Comparison of ENCODE assay signal across 20 cellular contexts in genomic region chr16:88957456-88957767, GRCh38. TPM values are rescaled to one million over a fixed set of nuclear protein-coding genes. Genes with fewer than 3 reads are reported as not detected.
A peak's percentile ranks its signal among the peaks of the same experiment; 100 is the strongest.
DNase-seq lines count a peak whose midpoint lies in the region; ATAC-seq and TF ChIP-seq lines count a peak whose summit lies in the region.
"Had no signal": no experiment of that assay in that cellular context is flagged by ENCODE, and none has a peak within 500 bp of the region (broad histone marks: within the 10 kb centered on the region; RNA-seq: fewer than 3 reads in every experiment).

No MANE protein-coding gene starts in this region.

- no peak overlapping the region for H3K27ac Mint-ChIP-seq in activated naive CD4-positive, alpha-beta T cell treated with anti-CD3 and anti-CD28 coated beads, Interleukin-2, amount 50 U/mL, for 24 hours
- no peak overlapping the region for H3K27ac Mint-ChIP-seq in CD8-positive, alpha-beta T cell
- H3K27ac Mint-ChIP-seq in central memory CD8-positive, alpha-beta T cell (ENCODE audit: low read depth) = peak overlapping the region; percentile 68
- H3K27ac Mint-ChIP-seq: GM23338 had no signal

- peaks cover 14% of the 10 kb centered on the region for H3K4me1 ChIP-seq in CD8-positive, alpha-beta T cell (ENCODE audit: insufficient read depth, low read length)
- H3K4me1 ChIP-seq in spleen = peaks cover 23 to 46% (median 37%) of the 10 kb centered on the region in 6 donors
- H3K4me1 ChIP-seq: colonic mucosa had no signal

- H3K27me3 ChIP-seq in CD8-positive, alpha-beta T cell (ENCODE audit: insufficient read depth, low read length) = peaks cover 9% of the 10 kb centered on the region
- peaks cover 0 to 6% (median 0%) of the 10 kb centered on the region in 7 donors for H3K27me3 ChIP-seq in spleen (replicated peaks in 1 of 7)
- H3K27me3 ChIP-seq: colonic mucosa had no signal

- no peaks in the 10 kb centered on the region for H3K9me3 Mint-ChIP-seq in activated naive CD4-positive, alpha-beta T cell treated with anti-CD3 and anti-CD28 coated beads, Interleukin-2, amount 50 U/mL, for 24 hours
- no peaks in the 10 kb centered on the region for H3K9me3 Mint-ChIP-seq in CD8-positive, alpha-beta T cell
- no peaks in the 10 kb centered on the region for H3K9me3 Mint-ChIP-seq in central memory CD8-positive, alpha-beta T cell
- H3K9me3 Mint-ChIP-seq: GM23338 had no signal

- H3K4me3 Mint-ChIP-seq in activated naive CD4-positive, alpha-beta T cell treated with anti-CD3 and anti-CD28 coated beads, Interleukin-2, amount 50 U/mL, for 24 hours = peak overlapping the region; percentile 64
- H3K4me3 Mint-ChIP-seq in CD8-positive, alpha-beta T cell = peak overlapping the region; percentile 35
- H3K4me3 Mint-ChIP-seq in central memory CD8-positive, alpha-beta T cell = peak overlapping the region; percentile 19
- H3K4me3 Mint-ChIP-seq: GM23338 had no signal

- no peak overlapping the region for H3K4me3 ChIP-seq in CD8-positive, alpha-beta T cell (ENCODE audit: low read depth, low read length)
- H3K4me3 ChIP-seq in spleen = peak overlapping the region in 3 of 8 donors; percentile 11 to 41 (median 13)
- H3K4me3 ChIP-seq: colonic mucosa, GM23338, suprapubic skin had no signal

- no peak overlapping the region for H3K27ac ChIP-seq in CD8-positive, alpha-beta T cell (ENCODE audit: low read depth, low read length)
- H3K27ac ChIP-seq in spleen = peak overlapping the region in 6 of 8 donors; percentile 43 to 80 (median 65)
- H3K27ac ChIP-seq: brain microvascular endothelial cell, colonic mucosa, suprapubic skin had no signal

- no peak for ATAC-seq in CD8-positive, alpha-beta T cell
- no peak for ATAC-seq in central memory CD8-positive, alpha-beta T cell (replicated peaks; ENCODE audit: extremely low read depth, poor library complexity, severe bottlenecking)
- ATAC-seq: GM23338 had no signal

- intact Hi-C loops in CD8-positive, alpha-beta T cell (cut with DNase I, micrococcal nuclease) = no loop called here
- intact Hi-C loops in spleen (cut with DNase I; ENCODE audit: low total_unique reads) = no loop called here

- no peaks in the 10 kb centered on the region for H3K36me3 ChIP-seq in CD8-positive, alpha-beta T cell (ENCODE audit: insufficient read depth, low read length)
- peaks cover 0 to 12% (median 0%) of the 10 kb centered on the region in 6 donors for H3K36me3 ChIP-seq in spleen
- H3K36me3 ChIP-seq: brain microvascular endothelial cell, colonic mucosa, suprapubic skin had no signal

- H3K9me3 ChIP-seq in CD8-positive, alpha-beta T cell (ENCODE audit: low read length) = no peaks in the 10 kb centered on the region
- H3K9me3 ChIP-seq in spleen = no peaks in the 10 kb centered on the region
- H3K9me3 ChIP-seq: colonic mucosa, suprapubic skin had no signal

- peaks cover 14% of the 10 kb centered on the region for H3K27me3 Mint-ChIP-seq in activated naive CD4-positive, alpha-beta T cell treated with anti-CD3 and anti-CD28 coated beads, Interleukin-2, amount 50 U/mL, for 24 hours
- peaks cover 22% of the 10 kb centered on the region for H3K27me3 Mint-ChIP-seq in CD8-positive, alpha-beta T cell (ENCODE audit: low read depth)
- H3K27me3 Mint-ChIP-seq in central memory CD8-positive, alpha-beta T cell = peaks cover 50% of the 10 kb centered on the region

- WGBS in spleen, 5 donors = 57 to 77% (median 63%) methylated on average over 7 to 8 of the region's 8 CpGs

- no peak for TF ChIP-seq POLR2A in spleen (IDR thresholded peaks at IDR 0.05)

- no peaks in the 10 kb centered on the region for H3K36me3 Mint-ChIP-seq in activated naive CD4-positive, alpha-beta T cell treated with anti-CD3 and anti-CD28 coated beads, Interleukin-2, amount 50 U/mL, for 24 hours
- H3K36me3 Mint-ChIP-seq in CD8-positive, alpha-beta T cell = no peaks in the 10 kb centered on the region
- peaks cover 2% of the 10 kb centered on the region for H3K36me3 Mint-ChIP-seq in central memory CD8-positive, alpha-beta T cell (ENCODE audit: insufficient read depth)

- POLR2A ChIA-PET in CD8-positive, alpha-beta T cell (lab: Charles Lee) = no interaction called here

- no peak for TF ChIP-seq CTCF in CD8-positive, alpha-beta T cell (IDR thresholded peaks at IDR 0.05)
- no peak for TF ChIP-seq CTCF in spleen (IDR thresholded peaks at IDR 0.05 in 8 of 11, conservative IDR thresholded peaks at IDR 0.05 in 3 of 11)

- peaks cover 13% of the 10 kb centered on the region for H3K4me1 Mint-ChIP-seq in activated naive CD4-positive, alpha-beta T cell treated with anti-CD3 and anti-CD28 coated beads, Interleukin-2, amount 50 U/mL, for 24 hours
- peaks cover 14% of the 10 kb centered on the region for H3K4me1 Mint-ChIP-seq in CD8-positive, alpha-beta T cell (ENCODE audit: low read depth)
- peaks cover 15% of the 10 kb centered on the region for H3K4me1 Mint-ChIP-seq in central memory CD8-positive, alpha-beta T cell
- H3K4me1 Mint-ChIP-seq: GM23338 had no signal

- CTCF ChIA-PET in CD8-positive, alpha-beta T cell (lab: Charles Lee) = interaction anchor here (1.8 kb wide), 1 partner anchor 210 kb away, joined by 6 read pairs; no protein-coding TSS in a partner anchor

- no peak for DNase-seq in activated naive CD4-positive, alpha-beta T cell treated with anti-CD3 and anti-CD28 coated beads, Interleukin-2, amount 50 U/mL, for 16 hours
- DNase-seq in CD8-positive, alpha-beta T cell = peak in 1 of 7 experiments; percentile 12
- no peak for DNase-seq in central memory CD8-positive, alpha-beta T cell (ENCODE audit: low spot score in 2 of 2)
- DNase-seq in spleen (peak; percentile 47), RPMI8226 (no peak), DMS 273 treated with DMSO at 0.1 percent for 48 hours (lab: John Stamatoyannopoulos, UW) (no peak)
- DNase-seq: activated CD4-positive, alpha-beta T cell treated with anti-CD3 and anti-CD28 coated beads, Interleukin-2, amount 50 U/mL, for 4 hours; brain microvascular endothelial cell; colonic mucosa; DMS79 treated with DMSO at 0.1 percent for 48 hours; head of caudate nucleus; NCI-H1694 treated with DMSO at 0.1 percent for 48 hours; NCI-H748 treated with DMSO at 0.1 percent for 48 hours; retina; stimulated activated CD4-positive, alpha-beta T cell treated with anti-CD3 and anti-CD28 coated beads, Interleukin-12 subunit alpha, Interleukin-12 subunit beta, amount 100 ng/mL, for 4 hours had no signal

RNA-seq across cellular contexts. Expression of gene CBFA2T3, which starts 19.6 kb away (rescaled TPM):
- total RNA-seq in CD8-positive, alpha-beta T cell = under 1 TPM; 0.11 to 0.31 TPM
- 10 to 100 TPM; 10.5 to 59.8 (median 56.3) TPM for total RNA-seq in spleen
- polyA plus RNA-seq in spleen = 10 to 100 TPM in 2 of 3 donors, 1 to 10 TPM in 1; 8.4 to 25.1 (median 14.3) TPM
- total RNA-seq: osteoblast had no signal
- polyA plus RNA-seq: AG04450 had no signal

Comparison
In these comparisons a context has a peak if more than half of its experiments do, and no peak if none do; other contexts are left out.
1. RNA of gene CBFA2T3, which starts 19.6 kb away (total RNA-seq): 10.5 to 59.8 TPM in spleen; 0.11 to 0.31 TPM in CD8-positive, alpha-beta T cell; every median in the first group is over 4 times any median in the second.
2. Peak in every context shown above with its lines, with median percentiles within 50 percentile points of each other: H3K4me3 Mint-ChIP-seq.